18 cellular contexts compared by ENCODE assay signal in genomic region chr10:44259090-44259874, GRCh38.
"Had no signal": no experiment of that assay in that cellular context is flagged by ENCODE, and none has a peak within 500 bp of the region (broad histone marks: within the 10 kb centered on the region; RNA-seq: fewer than 3 reads in every experiment).

No MANE protein-coding gene starts in this region.

- H3K4me3 ChIP-seq: dorsolateral prefrontal cortex, lower lobe of right lung, thyroid gland, uterus had no signal

- H3K9me3 ChIP-seq: lower lobe of right lung, thyroid gland, uterus had no signal

- H3K4me1 ChIP-seq: thyroid gland had no signal

- H3K36me3 ChIP-seq: lower lobe of right lung, thyroid gland, uterus had no signal

- ATAC-seq: activated CD8-positive, alpha-beta T cell treated with anti-CD3 and anti-CD28 coated beads for 36 hours; activated T-helper 17 cell treated with anti-CD3 and anti-CD28 coated beads, Interleukin-2, amount 50 U/mL, for 72 hours; lower lobe of right lung; natural killer cell treated with Interleukin-12 subunit alpha and Interleukin-12 subunit beta and Interleukin-15 and Interleukin-18, amount 100 ng/mL, for 72 hours; T-cell had no signal

- H3K27me3 ChIP-seq: dorsolateral prefrontal cortex, thyroid gland, uterus had no signal

- FAIRE-seq: frontal cortex had no signal

- H3K27ac ChIP-seq: dorsolateral prefrontal cortex, lower lobe of right lung, thyroid gland, uterus had no signal

- DNase-seq: activated CD4-positive, alpha-beta T cell treated with anti-CD3 and anti-CD28 coated beads, Interleukin-2, amount 10 ng/mL, durations not matched to agents 24 days and 14 days; activated CD4-positive, CD25-positive, alpha-beta regulatory T cell; activated CD8-positive, alpha-beta T cell treated with anti-CD3 and anti-CD28 coated beads for 36 hours; activated naive CD4-positive, alpha-beta T cell treated with anti-CD3 and anti-CD28 coated beads for 36 hours; activated T-cell treated with anti-CD3 and anti-CD28 coated beads, Interleukin-2, amount 50 U/mL, for 1 hour; caudate nucleus; dorsolateral prefrontal cortex; head of caudate nucleus; lower lobe of right lung; posterior cingulate gyrus; stimulated activated CD4-positive, alpha-beta T cell treated with anti-CD3 and anti-CD28 coated beads, Interleukin-2, amount 100 ng/mL, for 24 hours; stimulated activated naive CD4-positive, alpha-beta T cell treated with Interleukin-2 at 50 U/mL for 16 hours; T-cell; thyroid gland; uterus had no signal
